In the genomic region with DNA sequence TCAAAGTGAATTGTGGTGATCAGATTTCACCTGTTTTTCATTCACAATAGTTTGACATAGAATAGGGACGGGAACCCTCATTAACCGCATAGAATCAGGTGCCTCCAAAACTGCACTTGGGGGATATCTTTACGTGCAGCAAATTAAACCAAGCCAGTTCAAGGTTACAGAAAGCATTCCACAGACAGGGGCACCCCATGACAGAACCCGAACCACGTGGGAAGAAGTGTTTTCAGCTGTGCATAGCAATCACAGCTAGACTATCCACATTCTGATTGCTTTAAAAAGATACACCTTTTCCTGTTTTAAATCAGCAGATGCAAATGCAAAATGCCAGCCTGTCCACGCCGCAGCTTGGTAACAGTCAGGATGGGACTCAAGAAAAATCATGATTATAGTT, we compare ENCODE assay signal across 13 cellular contexts.
"Had no signal": no experiment of that assay in that cellular context is flagged by ENCODE, and none has a peak within 500 bp of the region (broad histone marks: within the 10 kb centered on the region; RNA-seq: fewer than 3 reads in every experiment).

No MANE protein-coding gene starts in this region.

- H3K4me3 Mint-ChIP-seq: activated CD8-positive, alpha-beta memory T cell treated with anti-CD3 and anti-CD28 coated beads, Interleukin-2, amount 10 ng/mL, durations not matched to agents 7 days and 5 days; activated naive CD8-positive, alpha-beta T cell; activated T-cell treated with anti-CD3 and anti-CD28 coated beads, Interleukin-2, amount 50 U/mL, for 24 hours; natural killer cell treated with Interleukin-12 subunit alpha and Interleukin-12 subunit beta and Interleukin-15 and Interleukin-18, amount 100 ng/mL, for 72 hours had no signal

- H3K9me3 Mint-ChIP-seq: activated T-cell treated with anti-CD3 and anti-CD28 coated beads, Interleukin-2, amount 50 U/mL, for 24 hours; natural killer cell treated with Interleukin-12 subunit alpha and Interleukin-12 subunit beta and Interleukin-15 and Interleukin-18, amount 100 ng/mL, for 72 hours had no signal

- H3K9me3 ChIP-seq: esophagus muscularis mucosa, sigmoid colon, suprapubic skin, upper lobe of left lung had no signal

- H3K4me1 ChIP-seq: sigmoid colon had no signal

- DNase-seq: activated CD4-positive, alpha-beta T cell treated with anti-CD3 and anti-CD28 coated beads, Interleukin-2, amount 50 U/mL, for 4 hours; activated CD4-positive, CD25-positive, alpha-beta regulatory T cell treated with anti-CD3 and anti-CD28 coated beads, Interleukin-2, amount 50 U/mL, for 72 hours; activated CD8-positive, alpha-beta memory T cell treated with anti-CD3 and anti-CD28 coated beads, Interleukin-2, amount 10 ng/mL, durations not matched to agents 7 days and 5 days; activated gamma-delta T cell; activated T-cell treated with anti-CD3 and anti-CD28 coated beads, Interleukin-2, amount 50 U/mL, for 24 hours; sigmoid colon; stimulated activated CD4-positive, alpha-beta T cell treated with anti-CD3 and anti-CD28 coated beads, Interleukin-12 subunit alpha, Interleukin-12 subunit beta, amount 100 ng/mL, for 4 hours; stimulated activated naive CD4-positive, alpha-beta T cell treated with Interleukin-2 at 50 U/mL for 16 hours; upper lobe of left lung had no signal

- H3K27ac ChIP-seq: esophagus muscularis mucosa, sigmoid colon, suprapubic skin, upper lobe of left lung had no signal

- H3K36me3 ChIP-seq: esophagus muscularis mucosa, sigmoid colon, suprapubic skin, upper lobe of left lung had no signal

- H3K36me3 Mint-ChIP-seq: activated naive CD8-positive, alpha-beta T cell; natural killer cell treated with Interleukin-12 subunit alpha and Interleukin-12 subunit beta and Interleukin-15 and Interleukin-18, amount 100 ng/mL, for 72 hours had no signal

- H3K27me3 Mint-ChIP-seq: activated naive CD8-positive, alpha-beta T cell had no signal

- H3K27me3 ChIP-seq: esophagus muscularis mucosa, sigmoid colon, suprapubic skin, upper lobe of left lung had no signal

- H3K4me3 ChIP-seq: esophagus muscularis mucosa, sigmoid colon, suprapubic skin, upper lobe of left lung had no signal

- H3K27ac Mint-ChIP-seq: activated CD8-positive, alpha-beta memory T cell treated with anti-CD3 and anti-CD28 coated beads, Interleukin-2, amount 10 ng/mL, durations not matched to agents 7 days and 5 days; activated naive CD8-positive, alpha-beta T cell; activated T-cell treated with anti-CD3 and anti-CD28 coated beads, Interleukin-2, amount 50 U/mL, for 24 hours; natural killer cell treated with Interleukin-12 subunit alpha and Interleukin-12 subunit beta and Interleukin-15 and Interleukin-18, amount 100 ng/mL, for 72 hours had no signal

- ATAC-seq: activated CD8-positive, alpha-beta memory T cell treated with anti-CD3 and anti-CD28 coated beads, Interleukin-2, amount 10 ng/mL, durations not matched to agents 7 days and 5 days; natural killer cell treated with Interleukin-12 subunit alpha and Interleukin-12 subunit beta and Interleukin-15 and Interleukin-18, amount 100 ng/mL, for 72 hours had no signal
